ENCODE assay signal across 21 cellular contexts in the genomic region with DNA sequence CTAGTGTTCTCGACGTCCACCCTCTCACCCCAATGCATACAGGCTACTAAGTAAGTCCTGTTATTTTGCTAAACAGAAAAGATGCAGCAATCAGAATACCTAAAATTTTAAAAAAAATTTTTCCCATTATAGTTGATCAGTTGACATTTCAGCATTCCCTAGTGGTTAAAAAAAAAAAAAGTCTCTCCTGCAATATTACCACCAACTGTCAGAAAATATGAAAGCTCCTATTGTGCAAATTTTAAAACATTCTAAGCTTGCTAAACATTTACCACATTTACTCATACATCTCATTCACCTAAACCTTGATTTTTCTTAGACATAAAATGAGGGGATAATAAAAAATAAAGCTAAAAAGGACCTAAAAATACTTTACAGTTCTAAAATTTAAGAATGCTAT.
"Had no signal": no experiment of that assay in that cellular context is flagged by ENCODE, and none has a peak within 500 bp of the region (broad histone marks: within the 10 kb centered on the region; RNA-seq: fewer than 3 reads in every experiment).

No MANE protein-coding gene starts in this region.

- H3K4me1 Mint-ChIP-seq: activated CD4-positive, alpha-beta T cell treated with anti-CD3 and anti-CD28 coated beads, Interleukin-2, amount 10 ng/mL, durations not matched to agents 7 days and 5 days; activated naive CD4-positive, alpha-beta T cell treated with anti-CD3 and anti-CD28 coated beads, Interleukin-2, amount 50 U/mL, for 24 hours; immature natural killer cell; naive thymus-derived CD8-positive, alpha-beta T cell had no signal

- H3K27ac ChIP-seq: dorsolateral prefrontal cortex, hepatocyte, neural progenitor cell, vagina, WERI-Rb-1 had no signal

- H3K4me3 ChIP-seq: dorsolateral prefrontal cortex, hepatocyte, lung, neural progenitor cell, vagina had no signal

- H3K4me3 Mint-ChIP-seq: activated CD4-positive, alpha-beta T cell treated with anti-CD3 and anti-CD28 coated beads, Interleukin-2, amount 10 ng/mL, durations not matched to agents 7 days and 5 days; activated CD8-positive, alpha-beta T cell treated with anti-CD3 and anti-CD28 coated beads, Interleukin-2, amount 10 ng/mL, durations not matched to agents 7 days and 5 days; activated naive CD4-positive, alpha-beta T cell treated with anti-CD3 and anti-CD28 coated beads, Interleukin-2, amount 50 U/mL, for 24 hours; effector memory CD8-positive, alpha-beta T cell; immature natural killer cell; naive thymus-derived CD8-positive, alpha-beta T cell; neural progenitor cell; stimulated activated naive B cell treated with anti-CD40 and anti-IgM and Interleukin-4, amounts not matched to agents 10 μg/mL and 1 μg/mL and 100 μg/mL, for 72 hours; type B pancreatic cell had no signal

- H3K36me3 ChIP-seq: neural progenitor cell, vagina, WERI-Rb-1 had no signal

- H3K27me3 Mint-ChIP-seq: type B pancreatic cell had no signal

- H3K27me3 ChIP-seq: dorsolateral prefrontal cortex, hepatocyte, neural progenitor cell, vagina had no signal

- H3K36me3 Mint-ChIP-seq: activated naive CD4-positive, alpha-beta T cell treated with anti-CD3 and anti-CD28 coated beads, Interleukin-2, amount 50 U/mL, for 24 hours; immature natural killer cell; naive thymus-derived CD8-positive, alpha-beta T cell; neural progenitor cell; type B pancreatic cell had no signal

- H3K9me3 Mint-ChIP-seq: activated CD4-positive, alpha-beta T cell treated with anti-CD3 and anti-CD28 coated beads, Interleukin-2, amount 10 ng/mL, durations not matched to agents 7 days and 5 days; activated naive CD4-positive, alpha-beta T cell treated with anti-CD3 and anti-CD28 coated beads, Interleukin-2, amount 50 U/mL, for 24 hours; effector memory CD8-positive, alpha-beta T cell; immature natural killer cell; neural progenitor cell; stimulated activated naive B cell treated with anti-CD40 and anti-IgM and Interleukin-4, amounts not matched to agents 10 μg/mL and 1 μg/mL and 100 μg/mL, for 72 hours; type B pancreatic cell had no signal

- H3K4me1 ChIP-seq: vagina had no signal

- H3K9me3 ChIP-seq: vagina had no signal

- H3K9ac ChIP-seq: neural progenitor cell had no signal

- DNase-seq: activated CD4-positive, alpha-beta T cell treated with anti-CD3 and anti-CD28 coated beads, Interleukin-2, amount 10 ng/mL, durations not matched to agents 7 days and 5 days; activated CD4-positive, CD25-positive, alpha-beta regulatory T cell treated with anti-CD3 and anti-CD28 coated beads, Interleukin-2, amount 50 U/mL, for 72 hours; activated CD8-positive, alpha-beta T cell treated with anti-CD3 and anti-CD28 coated beads, Interleukin-2, amount 10 ng/mL, durations not matched to agents 7 days and 5 days; activated gamma-delta T cell treated with Interleukin-2 at 50 U/mL for 16 hours; activated T-cell treated with anti-CD3 and anti-CD28 coated beads, Interleukin-2, amount 50 U/mL, for 1 hour; central memory CD4-positive, alpha-beta T cell; dorsolateral prefrontal cortex; effector memory CD8-positive, alpha-beta T cell; glutamatergic neuron; immature natural killer cell; naive thymus-derived CD8-positive, alpha-beta T cell; stimulated activated CD4-positive, alpha-beta T cell treated with anti-CD3 and anti-CD28 coated beads, Interleukin-2, amount 100 ng/mL, for 48 hours; stimulated activated CD8-positive, alpha-beta memory T cell treated with anti-CD3 and anti-CD28 coated beads, Interleukin-4, amount 100 ng/mL, for 48 hours; stimulated activated naive B cell treated with anti-CD40 and anti-IgM and Interleukin-4, amounts not matched to agents 10 μg/mL and 1 μg/mL and 100 μg/mL, for 72 hours; WERI-Rb-1 had no signal

- H3K27ac Mint-ChIP-seq: activated CD4-positive, alpha-beta T cell treated with anti-CD3 and anti-CD28 coated beads, Interleukin-2, amount 10 ng/mL, durations not matched to agents 7 days and 5 days; activated CD8-positive, alpha-beta T cell treated with anti-CD3 and anti-CD28 coated beads, Interleukin-2, amount 10 ng/mL, durations not matched to agents 7 days and 5 days; activated naive CD4-positive, alpha-beta T cell treated with anti-CD3 and anti-CD28 coated beads, Interleukin-2, amount 50 U/mL, for 24 hours; effector memory CD8-positive, alpha-beta T cell; immature natural killer cell; naive thymus-derived CD8-positive, alpha-beta T cell; neural progenitor cell; stimulated activated naive B cell treated with anti-CD40 and anti-IgM and Interleukin-4, amounts not matched to agents 10 μg/mL and 1 μg/mL and 100 μg/mL, for 72 hours; type B pancreatic cell had no signal
